In genomic region chr4:59553739-59554126, GRCh38 we compare ENCODE assay signal across 1 cellular context.
TF ChIP-seq lines count a peak whose summit lies in the region.

No MANE protein-coding gene starts in this region.

TF ChIP-seq in HepG2, 621 proteins besides CTCF, POLR2A, EP300 and RAD21 (continued from another document):
- TF ChIP-seq, protein P1, sequence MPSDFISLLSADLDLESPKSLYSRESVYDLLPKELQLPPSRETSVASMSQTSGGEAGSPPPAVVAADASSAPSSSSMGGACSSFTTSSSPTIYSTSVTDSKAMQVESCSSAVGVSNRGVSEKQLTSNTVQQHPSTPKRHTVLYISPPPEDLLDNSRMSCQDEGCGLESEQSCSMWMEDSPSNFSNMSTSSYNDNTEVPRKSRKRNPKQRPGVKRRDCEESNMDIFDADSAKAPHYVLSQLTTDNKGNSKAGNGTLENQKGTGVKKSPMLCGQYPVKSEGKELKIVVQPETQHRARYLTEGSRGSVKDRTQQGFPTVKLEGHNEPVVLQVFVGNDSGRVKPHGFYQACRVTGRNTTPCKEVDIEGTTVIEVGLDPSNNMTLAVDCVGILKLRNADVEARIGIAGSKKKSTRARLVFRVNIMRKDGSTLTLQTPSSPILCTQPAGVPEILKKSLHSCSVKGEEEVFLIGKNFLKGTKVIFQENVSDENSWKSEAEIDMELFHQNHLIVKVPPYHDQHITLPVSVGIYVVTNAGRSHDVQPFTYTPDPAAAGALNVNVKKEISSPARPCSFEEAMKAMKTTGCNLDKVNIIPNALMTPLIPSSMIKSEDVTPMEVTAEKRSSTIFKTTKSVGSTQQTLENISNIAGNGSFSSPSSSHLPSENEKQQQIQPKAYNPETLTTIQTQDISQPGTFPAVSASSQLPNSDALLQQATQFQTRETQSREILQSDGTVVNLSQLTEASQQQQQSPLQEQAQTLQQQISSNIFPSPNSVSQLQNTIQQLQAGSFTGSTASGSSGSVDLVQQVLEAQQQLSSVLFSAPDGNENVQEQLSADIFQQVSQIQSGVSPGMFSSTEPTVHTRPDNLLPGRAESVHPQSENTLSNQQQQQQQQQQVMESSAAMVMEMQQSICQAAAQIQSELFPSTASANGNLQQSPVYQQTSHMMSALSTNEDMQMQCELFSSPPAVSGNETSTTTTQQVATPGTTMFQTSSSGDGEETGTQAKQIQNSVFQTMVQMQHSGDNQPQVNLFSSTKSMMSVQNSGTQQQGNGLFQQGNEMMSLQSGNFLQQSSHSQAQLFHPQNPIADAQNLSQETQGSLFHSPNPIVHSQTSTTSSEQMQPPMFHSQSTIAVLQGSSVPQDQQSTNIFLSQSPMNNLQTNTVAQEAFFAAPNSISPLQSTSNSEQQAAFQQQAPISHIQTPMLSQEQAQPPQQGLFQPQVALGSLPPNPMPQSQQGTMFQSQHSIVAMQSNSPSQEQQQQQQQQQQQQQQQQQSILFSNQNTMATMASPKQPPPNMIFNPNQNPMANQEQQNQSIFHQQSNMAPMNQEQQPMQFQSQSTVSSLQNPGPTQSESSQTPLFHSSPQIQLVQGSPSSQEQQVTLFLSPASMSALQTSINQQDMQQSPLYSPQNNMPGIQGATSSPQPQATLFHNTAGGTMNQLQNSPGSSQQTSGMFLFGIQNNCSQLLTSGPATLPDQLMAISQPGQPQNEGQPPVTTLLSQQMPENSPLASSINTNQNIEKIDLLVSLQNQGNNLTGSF (CRISPR knock-in tag; IDR thresholded peaks at IDR 0.05): no peak
- TF ChIP-seq ZBTB2 (CRISPR knock-in tag; IDR thresholded peaks at IDR 0.05; ENCODE audit: low read depth) (no peak), FOXK1 (CRISPR knock-in tag; IDR thresholded peaks at IDR 0.05; ENCODE audit: borderline replicate concordance, low read depth) (no peak)
